In the genomic region with DNA sequence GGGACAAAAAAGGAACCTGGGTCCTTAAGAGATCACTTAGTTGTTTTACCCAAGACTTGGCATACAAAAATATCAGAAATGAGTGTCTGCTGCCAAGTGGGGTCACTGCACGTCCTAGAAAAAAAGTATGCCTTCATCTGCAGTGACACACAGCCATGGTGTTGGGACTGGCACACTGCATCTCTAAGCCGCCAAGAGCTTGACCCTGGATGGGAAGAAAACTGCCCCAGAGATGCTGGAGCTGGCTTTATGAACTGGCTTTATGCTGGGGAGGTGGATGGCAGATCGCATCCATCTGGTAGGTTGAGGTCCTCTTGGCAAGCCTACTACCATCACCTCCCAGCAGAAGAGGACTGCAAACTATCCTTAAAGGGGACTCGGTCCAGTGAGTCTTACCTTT, we compare ENCODE assay signal across 8 cellular contexts. TPM values are rescaled to one million over a fixed set of nuclear protein-coding genes. Genes with fewer than 3 reads are reported as not detected.
A peak's percentile ranks its signal among the peaks of the same experiment; 100 is the strongest.
DNase-seq lines count a peak whose midpoint lies in the region; ATAC-seq, FAIRE-seq and TF ChIP-seq lines count a peak whose summit lies in the region.
"Had no signal": no experiment of that assay in that cellular context is flagged by ENCODE, and none has a peak within 500 bp of the region (broad histone marks: within the 10 kb centered on the region; RNA-seq: fewer than 3 reads in every experiment).

No MANE protein-coding gene starts in this region.

- H3K9me3 ChIP-seq in spleen (no peaks in the 10 kb centered on the region), Karpas-422 (ENCODE audit: low read length) (no peaks in the 10 kb centered on the region), kidney (ENCODE audit: control insufficient read depth in 1 of 2, low read length in 2 of 2) (no peaks in the 10 kb centered on the region)

- no peak overlapping the region for H2AFZ ChIP-seq in Karpas-422 (ENCODE audit: low read length)

- no peaks in the 10 kb centered on the region for H4K20me1 ChIP-seq in Karpas-422 (ENCODE audit: insufficient read depth, low read depth, low read length)

- no peak for TF ChIP-seq POLR2A in spleen (IDR thresholded peaks at IDR 0.05)

- DNase-seq in HL-60 (ENCODE audit: low read depth in 1 of 2, low spot score in 1 of 2): no peak
- no peak for DNase-seq in activated CD8-positive, alpha-beta T cell treated with anti-CD3 and anti-CD28 coated beads, Interleukin-2, amount 10 ng/mL, durations not matched to agents 7 days and 5 days
- no peak for DNase-seq in left cardiac atrium
- no peak for DNase-seq in spleen
- DNase-seq in Karpas-422: no peak
- DNase-seq in NCI-H1417 treated with DMSO at 0.1 percent for 48 hours (lab: John Stamatoyannopoulos, UW): no peak
- no peak for DNase-seq in kidney
- DNase-seq: NCI-H187 had no signal

- H3K36me3 ChIP-seq in spleen (peaks cover 0 to 33% (median 3%) of the 10 kb centered on the region in 6 donors), Karpas-422 (ENCODE audit: insufficient read depth, low read length) (no peaks in the 10 kb centered on the region), kidney (ENCODE audit: control insufficient read depth in 1 of 2, insufficient read depth in 2 of 2, low read length in 2 of 2) (no peaks in the 10 kb centered on the region)

- TF ChIP-seq CTCF in HL-60 (IDR thresholded peaks at IDR 0.05; ENCODE audit: insufficient read depth, low read length) (no peak), spleen (IDR thresholded peaks at IDR 0.05 in 8 of 11, conservative IDR thresholded peaks at IDR 0.05 in 3 of 11) (no peak), kidney (IDR thresholded peaks at IDR 0.05; ENCODE audit: borderline replicate concordance, extremely low read depth, insufficient read depth) (no peak)

- H3K27me3 Mint-ChIP-seq in activated CD8-positive, alpha-beta T cell treated with anti-CD3 and anti-CD28 coated beads, Interleukin-2, amount 10 ng/mL, durations not matched to agents 7 days and 5 days (ENCODE audit: low read depth): no peaks in the 10 kb centered on the region

- CTCF ChIA-PET in activated CD8-positive, alpha-beta T cell treated with anti-CD3 and anti-CD28 coated beads, Interleukin-2, amount 10 ng/mL, durations not matched to agents 7 days and 5 days (lab: Charles Lee): interaction anchor here (0.8 to 7.3 kb wide), 10 partner anchors 10 to 62 kb away, joined by 3 to 60 read pairs (median 5); no protein-coding TSS in a partner anchor

- H3K79me2 ChIP-seq in Karpas-422 (ENCODE audit: low read length): no peaks in the 10 kb centered on the region

- H3K9me3 Mint-ChIP-seq in activated CD8-positive, alpha-beta T cell treated with anti-CD3 and anti-CD28 coated beads, Interleukin-2, amount 10 ng/mL, durations not matched to agents 7 days and 5 days (ENCODE audit: insufficient read depth): no peaks in the 10 kb centered on the region

- no peak for ATAC-seq in activated CD8-positive, alpha-beta T cell treated with anti-CD3 and anti-CD28 coated beads, Interleukin-2, amount 10 ng/mL, durations not matched to agents 7 days and 5 days
- ATAC-seq in left cardiac atrium: peak; percentile 33 to 64

- POLR2A ChIA-PET in activated CD8-positive, alpha-beta T cell treated with anti-CD3 and anti-CD28 coated beads, Interleukin-2, amount 10 ng/mL, durations not matched to agents 7 days and 5 days (lab: Charles Lee): interaction anchor here (0.8 to 5.9 kb wide), 11 partner anchors 12 to 56 kb away, joined by 3 to 57 read pairs (median 4); a partner anchor contains a TSS

- no peak for FAIRE-seq in kidney (lab: Jason Lieb, UNC)

- intact Hi-C loops in left cardiac atrium (cut with DNase I) (loop anchor here in 1 of 2 donors (5.0 kb wide), 1 partner anchor 38 kb away; no protein-coding TSS in a partner anchor), spleen (cut with DNase I; ENCODE audit: low total_unique reads) (no loop called here), kidney (cut with DNase I) (no loop called here)

- WGBS in spleen, 5 donors: 73 to 86% (median 79%) methylated on average over 3 to 4 of the region's 4 CpGs

- H3K36me3 Mint-ChIP-seq in activated CD8-positive, alpha-beta T cell treated with anti-CD3 and anti-CD28 coated beads, Interleukin-2, amount 10 ng/mL, durations not matched to agents 7 days and 5 days (ENCODE audit: low read depth): peaks cover 73% of the 10 kb centered on the region

- no peak overlapping the region for H3K4me2 ChIP-seq in Karpas-422 (ENCODE audit: low read depth, low read length, poor library complexity, severe bottlenecking)

- H3K4me3 Mint-ChIP-seq in activated CD8-positive, alpha-beta T cell treated with anti-CD3 and anti-CD28 coated beads, Interleukin-2, amount 10 ng/mL, durations not matched to agents 7 days and 5 days: peak overlapping the region; percentile 22

- H3K27ac ChIP-seq in HL-60 (replicated peaks) (peak overlapping the region; percentile 51; the same call in 1 of the 2 replicates), spleen (peak overlapping the region; percentile 74 to 99 (median 82)), Karpas-422 (ENCODE audit: low read length) (no peak overlapping the region), kidney (ENCODE audit: low read depth in 2 of 2, low read length in 2 of 2) (no peak overlapping the region)

- H3K4me1 ChIP-seq in spleen (peaks cover 36 to 100% (median 90%) of the 10 kb centered on the region in 6 donors), Karpas-422 (ENCODE audit: low read length) (peaks cover 12% of the 10 kb centered on the region), kidney (ENCODE audit: control insufficient read depth in 1 of 2, insufficient read depth in 1 of 2, low read depth in 1 of 2, low read length in 2 of 2) (peaks cover 10 to 28% of the 10 kb centered on the region in 2 donors)

- H3K4me3 ChIP-seq in HL-60 (replicated peaks; ENCODE audit: insufficient read depth, low read length) (no peak overlapping the region), spleen (no peak overlapping the region), Karpas-422 (ENCODE audit: low read length) (no peak overlapping the region), kidney (ENCODE audit: low read length in 2 of 2) (no peak overlapping the region)

- peaks cover 94% of the 10 kb centered on the region for H3K4me1 Mint-ChIP-seq in activated CD8-positive, alpha-beta T cell treated with anti-CD3 and anti-CD28 coated beads, Interleukin-2, amount 10 ng/mL, durations not matched to agents 7 days and 5 days (ENCODE audit: low read depth)

- H3K9ac ChIP-seq in Karpas-422 (ENCODE audit: low read length): no peak overlapping the region
- H3K9ac ChIP-seq in kidney (ENCODE audit: low read length in 2 of 2): no peak overlapping the region

- peak overlapping the region; percentile 82 for H3K27ac Mint-ChIP-seq in activated CD8-positive, alpha-beta T cell treated with anti-CD3 and anti-CD28 coated beads, Interleukin-2, amount 10 ng/mL, durations not matched to agents 7 days and 5 days

- H3K9me2 ChIP-seq in Karpas-422 (replicated peaks; ENCODE audit: insufficient read depth, low read length): no peaks in the 10 kb centered on the region

- H3K27me3 ChIP-seq in HL-60 (ENCODE audit: insufficient read depth, poor library complexity, severe bottlenecking): no peaks in the 10 kb centered on the region
- no peaks in the 10 kb centered on the region for H3K27me3 ChIP-seq in spleen (replicated peaks in 1 of 7)
- no peaks in the 10 kb centered on the region for H3K27me3 ChIP-seq in Karpas-422 (ENCODE audit: low read length)

RNA-seq across cellular contexts. Expression of a gene that starts 51.6 kb away (rescaled TPM):
- total RNA-seq in activated CD8-positive, alpha-beta T cell treated with anti-CD3 and anti-CD28 coated beads, Interleukin-2, amount 10 ng/mL, durations not matched to agents 7 days and 5 days: 100 to 1,000 TPM; 221 to 228 TPM
- total RNA-seq in left cardiac atrium: 10 to 100 TPM; 11.8 to 21.4 TPM
- total RNA-seq in spleen: 100 to 1,000 TPM; 146 to 307 (median 165) TPM
- polyA plus RNA-seq in spleen: 100 to 1,000 TPM in 1 of 3 donors, 10 to 100 TPM in 2; 57.9 to 113 (median 59.7) TPM
- total RNA-seq in Karpas-422 (2014; rRNA removed; shearing (Covaris generic); ENCODE audit: low replicate concordance): 4.8 and 7.3 TPM in 2 replicates
- total RNA-seq in kidney: 55.6 TPM
- 20.5 TPM for polyA plus RNA-seq in kidney (ENCODE audit: insufficient read depth, low read depth, low replicate concordance)

Comparison
In these comparisons a context has a peak if more than half of its experiments do, and no peak if none do; other contexts are left out.
1. H3K27ac ChIP-seq: peak in HL-60 (single experiment) and spleen (8 of 8); none in Karpas-422 (single experiment) and kidney (0 of 2).